Comparison of ENCODE assay signal across 22 cellular contexts in the genomic region with DNA sequence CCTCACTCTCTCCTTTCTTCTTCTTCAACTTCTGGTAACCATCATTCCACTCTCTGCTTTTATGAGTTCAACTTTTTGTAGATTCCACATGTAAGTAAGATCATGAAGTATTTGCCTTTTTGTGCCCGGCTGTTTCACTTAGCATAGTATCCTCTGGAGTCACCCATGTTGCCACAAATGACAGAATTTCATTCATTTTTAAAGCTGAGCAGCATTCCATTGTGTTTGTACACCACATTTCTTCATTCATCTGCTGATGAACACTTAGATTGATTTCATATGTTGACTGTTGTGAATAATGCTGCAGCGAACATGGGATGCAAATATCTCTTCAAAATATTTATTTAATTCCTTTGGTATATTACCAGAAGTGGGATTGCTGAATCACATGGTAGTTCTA.
"Had no signal": no experiment of that assay in that cellular context is flagged by ENCODE, and none has a peak within 500 bp of the region (broad histone marks: within the 10 kb centered on the region; RNA-seq: fewer than 3 reads in every experiment).

No MANE protein-coding gene starts in this region.

- H3K36me3 Mint-ChIP-seq: natural killer cell treated with Interleukin-12 subunit alpha and Interleukin-12 subunit beta and Interleukin-15 and Interleukin-18, amount 100 ng/mL, for 72 hours; neural progenitor cell had no signal

- H3K4me3 Mint-ChIP-seq: natural killer cell treated with Interleukin-12 subunit alpha and Interleukin-12 subunit beta and Interleukin-15 and Interleukin-18, amount 100 ng/mL, for 72 hours; neural progenitor cell; stimulated activated naive CD8-positive, alpha-beta T cell treated with anti-CD3 and anti-CD28 coated beads, Interleukin-15, Interleukin-2, amounts not matched to agents 100 ng/mL and 50 ng/mL, for 24 hours had no signal

- H3K9me3 Mint-ChIP-seq: natural killer cell treated with Interleukin-12 subunit alpha and Interleukin-12 subunit beta and Interleukin-15 and Interleukin-18, amount 100 ng/mL, for 72 hours; stimulated activated naive CD8-positive, alpha-beta T cell treated with anti-CD3 and anti-CD28 coated beads, Interleukin-15, Interleukin-2, amounts not matched to agents 100 ng/mL and 50 ng/mL, for 24 hours had no signal

- H3K4me3 ChIP-seq: colonic mucosa, esophagus squamous epithelium, hepatocyte, lung, neural progenitor cell, ovary, right atrium auricular region, smooth muscle cell, tibial artery, upper lobe of right lung, vagina had no signal

- DNase-seq: colonic mucosa; dermis blood vessel endothelial cell; esophagus squamous epithelium; head of caudate nucleus; kidney; left colon; left ventricle myocardium superior; mesenchymal stem cell; midbrain; nucleus accumbens; ovary; stimulated activated CD4-positive, alpha-beta T cell treated with anti-CD3 and anti-CD28 coated beads, Interleukin-2, amount 100 ng/mL, for 48 hours; tibial artery; upper lobe of right lung had no signal

- H3K27ac Mint-ChIP-seq: natural killer cell treated with Interleukin-12 subunit alpha and Interleukin-12 subunit beta and Interleukin-15 and Interleukin-18, amount 100 ng/mL, for 72 hours; neural progenitor cell; stimulated activated naive CD8-positive, alpha-beta T cell treated with anti-CD3 and anti-CD28 coated beads, Interleukin-15, Interleukin-2, amounts not matched to agents 100 ng/mL and 50 ng/mL, for 24 hours had no signal

- ATAC-seq: left colon; left ventricle myocardium superior; natural killer cell treated with Interleukin-12 subunit alpha and Interleukin-12 subunit beta and Interleukin-15 and Interleukin-18, amount 100 ng/mL, for 72 hours; upper lobe of right lung had no signal
